ENCODE assay signal across 1 cellular context in genomic region chr7:29987821-29988317, GRCh38.
A peak's percentile ranks its signal among the peaks of the same experiment; 100 is the strongest.
TF ChIP-seq lines count a peak whose summit lies in the region.

No MANE protein-coding gene starts in this region.

TF ChIP-seq in HEK293, 187 proteins besides CTCF, POLR2A, EP300 and RAD21 (continued from another document):
- no peak for TF ChIP-seq ATF2 (tag by site-specific recombination; IDR thresholded peaks at IDR 0.05; ENCODE audit: low read depth)
- no peak for TF ChIP-seq PRDM4 (tag by site-specific recombination; IDR thresholded peaks at IDR 0.05)
- TF ChIP-seq TCF7L2 (IDR thresholded peaks at IDR 0.05; ENCODE audit: borderline replicate concordance, low read depth, low read length), result peak; percentile 65
- peak; percentile 40; the same call in 1 of the 2 replicates for TF ChIP-seq ZNF629 (tag by site-specific recombination; IDR thresholded peaks at IDR 0.05)
- TF ChIP-seq BCL11B (tag by site-specific recombination; IDR thresholded peaks at IDR 0.05; ENCODE audit: low read depth), result no peak
- TF ChIP-seq ZNF18 (tag by site-specific recombination; IDR thresholded peaks at IDR 0.05), result no peak
- 0 out of 2 replicates have a peak, but pooled peaks have one; percentile 34 for TF ChIP-seq KLF8 (tag by site-specific recombination; IDR thresholded peaks at IDR 0.05)
- no peak for TF ChIP-seq ZBTB21 (tag by site-specific recombination; IDR thresholded peaks at IDR 0.05)
- no peak for TF ChIP-seq TRIM28 (IDR thresholded peaks at IDR 0.05; ENCODE audit: borderline replicate concordance, low read length)
- no peak for TF ChIP-seq ZBTB48 (tag by site-specific recombination; IDR thresholded peaks at IDR 0.05)
- TF ChIP-seq ZXDB (tag by site-specific recombination; IDR thresholded peaks at IDR 0.05), result 0 out of 2 replicates have a peak, but pooled peaks have one; percentile 13
- TF ChIP-seq SP7 (tag by site-specific recombination; IDR thresholded peaks at IDR 0.05), result peak; percentile 57; the same call in 1 of the 2 replicates
- TF ChIP-seq ZNF366 (tag by site-specific recombination; conservative IDR thresholded peaks at IDR 0.05), result peak; percentile 59; the same call in 1 of the 2 replicates
- TF ChIP-seq ZSCAN30 (tag by site-specific recombination; IDR thresholded peaks at IDR 0.05), result no peak
- no peak for TF ChIP-seq ZBTB17 (tag by site-specific recombination; IDR thresholded peaks at IDR 0.05)
- TF ChIP-seq, protein P1, sequence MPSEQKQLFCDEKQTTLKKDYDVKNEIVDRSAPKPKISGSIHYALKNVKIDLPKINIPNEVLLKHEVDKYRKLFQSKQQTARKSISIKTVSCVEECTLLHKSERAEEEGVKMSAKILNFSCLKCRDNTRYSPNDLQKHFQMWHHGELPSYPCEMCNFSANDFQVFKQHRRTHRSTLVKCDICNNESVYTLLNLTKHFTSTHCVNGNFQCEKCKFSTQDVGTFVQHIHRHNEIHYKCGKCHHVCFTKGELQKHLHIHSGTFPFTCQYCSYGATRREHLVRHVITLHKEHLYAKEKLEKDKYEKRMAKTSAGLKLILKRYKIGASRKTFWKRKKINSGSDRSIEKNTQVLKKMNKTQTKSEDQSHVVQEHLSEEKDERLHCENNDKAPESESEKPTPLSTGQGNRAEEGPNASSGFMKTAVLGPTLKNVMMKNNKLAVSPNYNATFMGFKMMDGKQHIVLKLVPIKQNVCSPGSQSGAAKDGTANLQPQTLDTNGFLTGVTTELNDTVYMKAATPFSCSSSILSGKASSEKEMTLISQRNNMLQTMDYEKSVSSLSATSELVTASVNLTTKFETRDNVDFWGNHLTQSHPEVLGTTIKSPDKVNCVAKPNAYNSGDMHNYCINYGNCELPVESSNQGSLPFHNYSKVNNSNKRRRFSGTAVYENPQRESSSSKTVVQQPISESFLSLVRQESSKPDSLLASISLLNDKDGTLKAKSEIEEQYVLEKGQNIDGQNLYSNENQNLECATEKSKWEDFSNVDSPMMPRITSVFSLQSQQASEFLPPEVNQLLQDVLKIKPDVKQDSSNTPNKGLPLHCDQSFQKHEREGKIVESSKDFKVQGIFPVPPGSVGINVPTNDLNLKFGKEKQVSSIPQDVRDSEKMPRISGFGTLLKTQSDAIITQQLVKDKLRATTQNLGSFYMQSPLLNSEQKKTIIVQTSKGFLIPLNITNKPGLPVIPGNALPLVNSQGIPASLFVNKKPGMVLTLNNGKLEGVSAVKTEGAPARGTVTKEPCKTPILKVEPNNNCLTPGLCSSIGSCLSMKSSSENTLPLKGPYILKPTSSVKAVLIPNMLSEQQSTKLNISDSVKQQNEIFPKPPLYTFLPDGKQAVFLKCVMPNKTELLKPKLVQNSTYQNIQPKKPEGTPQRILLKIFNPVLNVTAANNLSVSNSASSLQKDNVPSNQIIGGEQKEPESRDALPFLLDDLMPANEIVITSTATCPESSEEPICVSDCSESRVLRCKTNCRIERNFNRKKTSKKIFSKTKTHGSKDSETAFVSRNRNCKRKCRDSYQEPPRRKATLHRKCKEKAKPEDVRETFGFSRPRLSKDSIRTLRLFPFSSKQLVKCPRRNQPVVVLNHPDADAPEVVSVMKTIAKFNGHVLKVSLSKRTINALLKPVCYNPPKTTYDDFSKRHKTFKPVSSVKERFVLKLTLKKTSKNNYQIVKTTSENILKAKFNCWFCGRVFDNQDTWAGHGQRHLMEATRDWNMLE (tag by site-specific recombination; conservative IDR thresholded peaks at IDR 0.05; ENCODE audit: low read depth), result no peak
- TF ChIP-seq ZNF24 (tag by site-specific recombination; IDR thresholded peaks at IDR 0.05), result peak; percentile 87
- TF ChIP-seq ZNF175 (tag by site-specific recombination; IDR thresholded peaks at IDR 0.05), result no peak
- no peak for TF ChIP-seq ZNF645 (tag by site-specific recombination; IDR thresholded peaks at IDR 0.05)
- TF ChIP-seq, protein P2, sequence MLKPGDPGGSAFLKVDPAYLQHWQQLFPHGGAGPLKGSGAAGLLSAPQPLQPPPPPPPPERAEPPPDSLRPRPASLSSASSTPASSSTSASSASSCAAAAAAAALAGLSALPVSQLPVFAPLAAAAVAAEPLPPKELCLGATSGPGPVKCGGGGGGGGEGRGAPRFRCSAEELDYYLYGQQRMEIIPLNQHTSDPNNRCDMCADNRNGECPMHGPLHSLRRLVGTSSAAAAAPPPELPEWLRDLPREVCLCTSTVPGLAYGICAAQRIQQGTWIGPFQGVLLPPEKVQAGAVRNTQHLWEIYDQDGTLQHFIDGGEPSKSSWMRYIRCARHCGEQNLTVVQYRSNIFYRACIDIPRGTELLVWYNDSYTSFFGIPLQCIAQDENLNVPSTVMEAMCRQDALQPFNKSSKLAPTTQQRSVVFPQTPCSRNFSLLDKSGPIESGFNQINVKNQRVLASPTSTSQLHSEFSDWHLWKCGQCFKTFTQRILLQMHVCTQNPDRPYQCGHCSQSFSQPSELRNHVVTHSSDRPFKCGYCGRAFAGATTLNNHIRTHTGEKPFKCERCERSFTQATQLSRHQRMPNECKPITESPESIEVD (tag by site-specific recombination; IDR thresholded peaks at IDR 0.05), result peak; percentile 27; the same call in 1 of the 2 replicates
- no peak for TF ChIP-seq OVOL3 (tag by site-specific recombination; IDR thresholded peaks at IDR 0.05)
- TF ChIP-seq ZNF626 (tag by site-specific recombination; IDR thresholded peaks at IDR 0.05), result no peak
